In the genomic region with DNA sequence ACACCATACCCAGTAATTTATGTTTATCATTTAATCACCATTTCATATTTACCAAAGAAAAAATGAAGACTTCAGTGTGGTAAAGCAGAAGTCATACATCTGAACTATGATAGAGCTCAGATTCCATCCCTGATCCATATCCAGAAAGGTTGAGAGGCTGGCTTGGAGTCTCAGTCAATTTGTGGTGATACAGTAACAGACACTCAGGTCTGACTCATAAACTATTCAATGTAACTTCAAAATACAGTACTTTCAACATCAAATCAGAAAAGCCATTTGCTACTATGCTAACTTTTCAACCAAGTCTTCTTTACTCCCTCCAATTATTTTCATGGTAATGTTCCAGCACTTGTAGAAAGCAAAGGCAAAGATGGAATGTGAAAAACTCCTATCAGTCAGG, we compare ENCODE assay signal across 1 cellular context.
TF ChIP-seq lines count a peak whose summit lies in the region.

No MANE protein-coding gene starts in this region.

TF ChIP-seq in GM23338, 12 proteins besides CTCF, POLR2A, EP300 and RAD21:
- TF ChIP-seq, protein P1, sequence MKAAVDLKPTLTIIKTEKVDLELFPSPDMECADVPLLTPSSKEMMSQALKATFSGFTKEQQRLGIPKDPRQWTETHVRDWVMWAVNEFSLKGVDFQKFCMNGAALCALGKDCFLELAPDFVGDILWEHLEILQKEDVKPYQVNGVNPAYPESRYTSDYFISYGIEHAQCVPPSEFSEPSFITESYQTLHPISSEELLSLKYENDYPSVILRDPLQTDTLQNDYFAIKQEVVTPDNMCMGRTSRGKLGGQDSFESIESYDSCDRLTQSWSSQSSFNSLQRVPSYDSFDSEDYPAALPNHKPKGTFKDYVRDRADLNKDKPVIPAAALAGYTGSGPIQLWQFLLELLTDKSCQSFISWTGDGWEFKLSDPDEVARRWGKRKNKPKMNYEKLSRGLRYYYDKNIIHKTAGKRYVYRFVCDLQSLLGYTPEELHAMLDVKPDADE (IDR thresholded peaks at IDR 0.05), result no peak
- TF ChIP-seq, protein P2, sequence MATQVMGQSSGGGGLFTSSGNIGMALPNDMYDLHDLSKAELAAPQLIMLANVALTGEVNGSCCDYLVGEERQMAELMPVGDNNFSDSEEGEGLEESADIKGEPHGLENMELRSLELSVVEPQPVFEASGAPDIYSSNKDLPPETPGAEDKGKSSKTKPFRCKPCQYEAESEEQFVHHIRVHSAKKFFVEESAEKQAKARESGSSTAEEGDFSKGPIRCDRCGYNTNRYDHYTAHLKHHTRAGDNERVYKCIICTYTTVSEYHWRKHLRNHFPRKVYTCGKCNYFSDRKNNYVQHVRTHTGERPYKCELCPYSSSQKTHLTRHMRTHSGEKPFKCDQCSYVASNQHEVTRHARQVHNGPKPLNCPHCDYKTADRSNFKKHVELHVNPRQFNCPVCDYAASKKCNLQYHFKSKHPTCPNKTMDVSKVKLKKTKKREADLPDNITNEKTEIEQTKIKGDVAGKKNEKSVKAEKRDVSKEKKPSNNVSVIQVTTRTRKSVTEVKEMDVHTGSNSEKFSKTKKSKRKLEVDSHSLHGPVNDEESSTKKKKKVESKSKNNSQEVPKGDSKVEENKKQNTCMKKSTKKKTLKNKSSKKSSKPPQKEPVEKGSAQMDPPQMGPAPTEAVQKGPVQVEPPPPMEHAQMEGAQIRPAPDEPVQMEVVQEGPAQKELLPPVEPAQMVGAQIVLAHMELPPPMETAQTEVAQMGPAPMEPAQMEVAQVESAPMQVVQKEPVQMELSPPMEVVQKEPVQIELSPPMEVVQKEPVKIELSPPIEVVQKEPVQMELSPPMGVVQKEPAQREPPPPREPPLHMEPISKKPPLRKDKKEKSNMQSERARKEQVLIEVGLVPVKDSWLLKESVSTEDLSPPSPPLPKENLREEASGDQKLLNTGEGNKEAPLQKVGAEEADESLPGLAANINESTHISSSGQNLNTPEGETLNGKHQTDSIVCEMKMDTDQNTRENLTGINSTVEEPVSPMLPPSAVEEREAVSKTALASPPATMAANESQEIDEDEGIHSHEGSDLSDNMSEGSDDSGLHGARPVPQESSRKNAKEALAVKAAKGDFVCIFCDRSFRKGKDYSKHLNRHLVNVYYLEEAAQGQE (IDR thresholded peaks at IDR 0.05; ENCODE audit: unreplicated experiment), result no peak
- TF ChIP-seq CREB1 (CRISPR knock-in tag; IDR thresholded peaks at IDR 0.05; ENCODE audit: low read depth), result no peak
